Comparison of ENCODE assay signal across 16 cellular contexts in genomic region chr6:162056061-162056460, GRCh38.
"Had no signal": no experiment of that assay in that cellular context is flagged by ENCODE, and none has a peak within 500 bp of the region (broad histone marks: within the 10 kb centered on the region; RNA-seq: fewer than 3 reads in every experiment).

No MANE protein-coding gene starts in this region.

- H2AFZ ChIP-seq: parathyroid adenoma had no signal

- H3K79me2 ChIP-seq: parathyroid adenoma had no signal

- FAIRE-seq: endothelial cell of umbilical vein had no signal

- H3K4me3 Mint-ChIP-seq: activated naive CD4-positive, alpha-beta T cell treated with anti-CD3 and anti-CD28 coated beads, Interleukin-2, amount 50 U/mL, for 24 hours; dendritic cell treated with granulocyte-macrophage colony-stimulating factor and Interleukin-4, amounts not matched to agents 40 ng/mL and 50 ng/mL, for 4 days; immature natural killer cell; natural killer cell; stimulated activated naive B cell treated with anti-CD40 and anti-IgM and Interleukin-4, amounts not matched to agents 10 μg/mL and 1 μg/mL and 100 μg/mL, for 72 hours had no signal

- H3K27ac Mint-ChIP-seq: activated naive CD4-positive, alpha-beta T cell treated with anti-CD3 and anti-CD28 coated beads, Interleukin-2, amount 50 U/mL, for 24 hours; activated T-cell treated with anti-CD3 and anti-CD28 coated beads, Interleukin-2, amount 50 U/mL, for 72 hours; dendritic cell treated with granulocyte-macrophage colony-stimulating factor and Interleukin-4, amounts not matched to agents 40 ng/mL and 50 ng/mL, for 4 days; immature natural killer cell; natural killer cell; stimulated activated naive B cell treated with anti-CD40 and anti-IgM and Interleukin-4, amounts not matched to agents 10 μg/mL and 1 μg/mL and 100 μg/mL, for 72 hours had no signal

- H3K27ac ChIP-seq: esophagus muscularis mucosa, parathyroid adenoma, thyroid gland, WERI-Rb-1 had no signal

- H3K4me3 ChIP-seq: thyroid gland had no signal

- H3K4me1 Mint-ChIP-seq: activated naive CD4-positive, alpha-beta T cell treated with anti-CD3 and anti-CD28 coated beads, Interleukin-2, amount 50 U/mL, for 24 hours; immature natural killer cell; natural killer cell; stimulated activated naive B cell treated with anti-CD40 and anti-IgM and Interleukin-4, amounts not matched to agents 10 μg/mL and 1 μg/mL and 100 μg/mL, for 72 hours had no signal

- H3K9me3 ChIP-seq: esophagus muscularis mucosa, thyroid gland had no signal

- H3K9me3 Mint-ChIP-seq: activated naive CD4-positive, alpha-beta T cell treated with anti-CD3 and anti-CD28 coated beads, Interleukin-2, amount 50 U/mL, for 24 hours; dendritic cell treated with granulocyte-macrophage colony-stimulating factor and Interleukin-4, amounts not matched to agents 40 ng/mL and 50 ng/mL, for 4 days had no signal

- H3K4me1 ChIP-seq: parathyroid adenoma, thyroid gland had no signal

- H3K36me3 ChIP-seq: esophagus muscularis mucosa, thyroid gland, WERI-Rb-1 had no signal

- H3K9ac ChIP-seq: parathyroid adenoma had no signal

- DNase-seq: activated CD4-positive, alpha-beta T cell treated with anti-CD3 and anti-CD28 coated beads for 1 hour; activated CD4-positive, alpha-beta T cell treated with anti-CD3 and anti-CD28 coated beads, Interleukin-2, amount 50 U/mL, for 4 hours; activated effector memory CD4-positive, alpha-beta T cell treated with anti-CD3 and anti-CD28 coated beads, Interleukin-2, amount 50 U/mL, for 16 hours; effector CD8-positive, alpha-beta T cell; immature natural killer cell; natural killer cell; stimulated activated naive B cell treated with anti-CD40 and anti-IgM and Interleukin-4, amounts not matched to agents 10 μg/mL and 1 μg/mL and 100 μg/mL, for 72 hours; T-helper 2 cell; WERI-Rb-1 had no signal

- H3K27me3 Mint-ChIP-seq: activated naive CD4-positive, alpha-beta T cell treated with anti-CD3 and anti-CD28 coated beads, Interleukin-2, amount 50 U/mL, for 24 hours; dendritic cell treated with granulocyte-macrophage colony-stimulating factor and Interleukin-4, amounts not matched to agents 40 ng/mL and 50 ng/mL, for 4 days; stimulated activated naive B cell treated with anti-CD40 and anti-IgM and Interleukin-4, amounts not matched to agents 10 μg/mL and 1 μg/mL and 100 μg/mL, for 72 hours had no signal

- ATAC-seq: natural killer cell had no signal

- H3K27me3 ChIP-seq: esophagus muscularis mucosa, thyroid gland had no signal

- H3K36me3 Mint-ChIP-seq: immature natural killer cell, natural killer cell had no signal
